In genomic region chr5:39521098-39521860, GRCh38 we compare ENCODE assay signal across 12 cellular contexts.
"Had no signal": no experiment of that assay in that cellular context is flagged by ENCODE, and none has a peak within 500 bp of the region (broad histone marks: within the 10 kb centered on the region; RNA-seq: fewer than 3 reads in every experiment).

No MANE protein-coding gene starts in this region.

- ATAC-seq: activated naive CD8-positive, alpha-beta T cell treated with anti-CD3 and anti-CD28 coated beads, Interleukin-2, amount 50 U/mL, for 24 hours; stimulated activated effector memory CD8-positive, alpha-beta T cell treated with anti-CD3 and anti-CD28 coated beads, Interleukin-12 subunit alpha, Interleukin-12 subunit beta, amount 100 ng/mL, for 72 hours had no signal

- H2AFZ ChIP-seq: parathyroid adenoma had no signal

- H3K9me3 Mint-ChIP-seq: activated naive CD4-positive, alpha-beta T cell treated with anti-CD3 and anti-CD28 coated beads for 36 hours; activated naive CD8-positive, alpha-beta T cell treated with anti-CD3 and anti-CD28 coated beads, Interleukin-2, amount 50 U/mL, for 24 hours; stimulated activated effector memory CD8-positive, alpha-beta T cell treated with anti-CD3 and anti-CD28 coated beads, Interleukin-12 subunit alpha, Interleukin-12 subunit beta, amount 100 ng/mL, for 72 hours had no signal

- H3K4me3 ChIP-seq: tibial artery had no signal

- H3K9ac ChIP-seq: parathyroid adenoma had no signal

- H3K4me1 Mint-ChIP-seq: activated naive CD8-positive, alpha-beta T cell treated with anti-CD3 and anti-CD28 coated beads, Interleukin-2, amount 50 U/mL, for 24 hours; stimulated activated effector memory CD8-positive, alpha-beta T cell treated with anti-CD3 and anti-CD28 coated beads, Interleukin-12 subunit alpha, Interleukin-12 subunit beta, amount 100 ng/mL, for 72 hours had no signal

- H3K9me3 ChIP-seq: tibial artery had no signal

- H3K27ac Mint-ChIP-seq: activated naive CD4-positive, alpha-beta T cell treated with anti-CD3 and anti-CD28 coated beads for 36 hours; activated naive CD8-positive, alpha-beta T cell treated with anti-CD3 and anti-CD28 coated beads, Interleukin-2, amount 50 U/mL, for 24 hours; stimulated activated effector memory CD8-positive, alpha-beta T cell treated with anti-CD3 and anti-CD28 coated beads, Interleukin-12 subunit alpha, Interleukin-12 subunit beta, amount 100 ng/mL, for 72 hours had no signal

- H3K4me1 ChIP-seq: parathyroid adenoma had no signal

- H3K4me3 Mint-ChIP-seq: activated naive CD4-positive, alpha-beta T cell treated with anti-CD3 and anti-CD28 coated beads for 36 hours; activated naive CD8-positive, alpha-beta T cell treated with anti-CD3 and anti-CD28 coated beads, Interleukin-2, amount 50 U/mL, for 24 hours; stimulated activated effector memory CD8-positive, alpha-beta T cell treated with anti-CD3 and anti-CD28 coated beads, Interleukin-12 subunit alpha, Interleukin-12 subunit beta, amount 100 ng/mL, for 72 hours had no signal

- H3K27ac ChIP-seq: parathyroid adenoma had no signal

- H3K27me3 ChIP-seq: tibial artery had no signal

- H3K79me2 ChIP-seq: parathyroid adenoma had no signal

- H3K36me3 ChIP-seq: tibial artery had no signal

- DNase-seq: activated CD4-positive, CD25-positive, alpha-beta regulatory T cell treated with anti-CD3 and anti-CD28 coated beads, Interleukin-2, amount 50 U/mL, for 72 hours; activated naive CD4-positive, alpha-beta T cell treated with anti-CD3 and anti-CD28 coated beads for 36 hours; activated naive CD8-positive, alpha-beta T cell treated with anti-CD3 and anti-CD28 coated beads, Interleukin-2, amount 50 U/mL, for 24 hours; aorta; effector CD8-positive, alpha-beta T cell; foreskin melanocyte; midbrain; retina; T-helper 1 cell; tibial artery had no signal

- H3K36me3 Mint-ChIP-seq: stimulated activated effector memory CD8-positive, alpha-beta T cell treated with anti-CD3 and anti-CD28 coated beads, Interleukin-12 subunit alpha, Interleukin-12 subunit beta, amount 100 ng/mL, for 72 hours had no signal
